Comparison of ENCODE assay signal across 15 cellular contexts in genomic region chr11:126467471-126467870, GRCh38.
DNase-seq lines count a peak whose midpoint lies in the region; ATAC-seq lines count a peak whose summit lies in the region.
"Had no signal": no experiment of that assay in that cellular context is flagged by ENCODE, and none has a peak within 500 bp of the region (broad histone marks: within the 10 kb centered on the region; RNA-seq: fewer than 3 reads in every experiment).

No MANE protein-coding gene starts in this region.

- ATAC-seq in Right ventricle myocardium inferior (no peak), T-helper 17 cell (no peak), aorta (ENCODE audit: low FRiP score) (no peak), GM19452 (IDR thresholded peaks at IDR 0.05; ENCODE audit: unreplicated experiment) (no peak)

- peak overlapping the region; percentile 16 for H3K27ac Mint-ChIP-seq in T-helper 17 cell
- H3K27ac Mint-ChIP-seq: HFFc6 had no signal

- H3K36me3 ChIP-seq in neuronal stem cell (replicated peaks in 1 of 2; ENCODE audit: control insufficient read depth in 2 of 2, insufficient read depth in 2 of 2, low read length in 2 of 2) (no peaks in the 10 kb centered on the region), aorta (ENCODE audit: control insufficient read depth in 1 of 2, insufficient read depth in 2 of 2, low read length in 1 of 2) (no peaks in the 10 kb centered on the region)

- H3K27me3 Mint-ChIP-seq in T-helper 17 cell, result peaks cover 23% of the 10 kb centered on the region

- no peak overlapping the region for H3K14ac ChIP-seq in neuronal stem cell (ENCODE audit: low read length)

- H3K4ac ChIP-seq in neuronal stem cell (ENCODE audit: low read length), result no peak overlapping the region

- no peaks in the 10 kb centered on the region for H3K79me1 ChIP-seq in neuronal stem cell (ENCODE audit: low read depth, low read length)

- peaks cover 5% of the 10 kb centered on the region for H3K4me1 Mint-ChIP-seq in T-helper 17 cell

- H2AFZ ChIP-seq in neuronal stem cell (ENCODE audit: low read length), result no peak overlapping the region

- H3K23ac ChIP-seq in neuronal stem cell (ENCODE audit: low read depth, low read length, poor library complexity), result peak overlapping the region; percentile 34

- DNase-seq in Right ventricle myocardium inferior (ENCODE audit: missing footprints), result peak; percentile 17
- DNase-seq in cardiac septum (ENCODE audit: low spot score), result no peak
- DNase-seq in T-helper 17 cell, result no peak
- no peak for DNase-seq in neuronal stem cell (ENCODE audit: low spot score)
- no peak for DNase-seq in activated effector memory CD4-positive, alpha-beta T cell treated with Interleukin-2 at 50 U/mL for 16 hours
- DNase-seq in aorta, result no peak
- DNase-seq in AG08395 (ENCODE audit: low spot score), result no peak
- DNase-seq: 8988T, HFFc6, NCI-H1105, NCI-H1694, NCI-H524, SIG-M5 had no signal

- H2BK15ac ChIP-seq in neuronal stem cell (ENCODE audit: low read length), result no peak overlapping the region

- H3K27me3 ChIP-seq in neuronal stem cell (ENCODE audit: control insufficient read depth in 3 of 3, insufficient read depth in 3 of 3, low read depth in 1 of 3, low read length in 3 of 3) (peaks cover 0 to 30% (median 0%) of the 10 kb centered on the region in 3 experiments), aorta (ENCODE audit: control insufficient read depth in 1 of 2, insufficient read depth in 2 of 2, low read length in 1 of 2) (no peaks in the 10 kb centered on the region)

- H3K4me1 ChIP-seq in neuronal stem cell (ENCODE audit: control insufficient read depth in 2 of 2, insufficient read depth in 1 of 2, low read depth in 1 of 2, low read length in 2 of 2) (peaks cover 0 to 2% of the 10 kb centered on the region in 2 donors), aorta (ENCODE audit: control insufficient read depth in 1 of 2, insufficient read depth in 2 of 2, low read length in 2 of 2) (no peaks in the 10 kb centered on the region)

- H3K4me2 ChIP-seq in neuronal stem cell (ENCODE audit: insufficient read depth, low read length, poor library complexity, severe bottlenecking), result no peak overlapping the region

- H3K9me3 ChIP-seq in T-helper 17 cell (ENCODE audit: control insufficient read depth, low read length, poor library complexity, severe bottlenecking) (no peaks in the 10 kb centered on the region), neuronal stem cell (replicated peaks in 1 of 2; ENCODE audit: control insufficient read depth in 2 of 2, insufficient read depth in 1 of 2, low read depth in 1 of 2, low read length in 2 of 2) (no peaks in the 10 kb centered on the region), aorta (ENCODE audit: control insufficient read depth, low read length) (no peaks in the 10 kb centered on the region)

- H2BK120ac ChIP-seq in neuronal stem cell (ENCODE audit: low read depth, low read length), result no peak overlapping the region

- H3K4me3 ChIP-seq in neuronal stem cell (ENCODE audit: low read length in 2 of 2) (no peak overlapping the region), aorta (ENCODE audit: low read length in 2 of 2) (no peak overlapping the region)

- no peak overlapping the region for H3K9ac ChIP-seq in neuronal stem cell (ENCODE audit: low read depth, low read length, poor library complexity)

- H2AK5ac ChIP-seq in neuronal stem cell (ENCODE audit: low read depth, low read length), result peak overlapping the region; percentile 67

- intact Hi-C loops in Right ventricle myocardium inferior (cut with DNase I), result no loop called here
- intact Hi-C loops in cardiac septum (cut with DNase I), result no loop called here
- intact Hi-C loops in aorta (cut with DNase I), result no loop called here

- no peak overlapping the region for H2BK12ac ChIP-seq in neuronal stem cell (ENCODE audit: low read length)

- H3K27ac ChIP-seq in neuronal stem cell (replicated peaks; ENCODE audit: low read length) (no peak overlapping the region), aorta (ENCODE audit: low read depth in 1 of 2, low read length in 2 of 2) (no peak overlapping the region)

- H3K4me3 Mint-ChIP-seq in T-helper 17 cell, result no peak overlapping the region
- H3K4me3 Mint-ChIP-seq: HFFc6 had no signal

- no peaks in the 10 kb centered on the region for H3K36me3 Mint-ChIP-seq in T-helper 17 cell (ENCODE audit: low read depth)
- H3K36me3 Mint-ChIP-seq: CD14-positive monocyte had no signal

- no CpG with 5 or more reads among the region's 8 CpGs for WGBS in neuronal stem cell (ENCODE audit: extremely low coverage in 2 of 2, insufficient read length in 2 of 2, insufficient replicate concordance in 1 of 2), 2 donors
- 95 to 98% methylated on average over 8 of the region's 8 CpGs for WGBS in aorta, 2 donors

- peak overlapping the region; percentile 32 for H4K8ac ChIP-seq in neuronal stem cell (ENCODE audit: low read depth, low read length)

- no peak overlapping the region for H4K91ac ChIP-seq in neuronal stem cell (ENCODE audit: low read depth, low read length, poor library complexity)

- peak overlapping the region; percentile 46 for H2BK5ac ChIP-seq in neuronal stem cell (ENCODE audit: low read length)

- H3K18ac ChIP-seq in neuronal stem cell (ENCODE audit: low read length), result peak overlapping the region; percentile 52
